Comparison of ENCODE assay signal across 18 cellular contexts in genomic region chr20:24384865-24385264, GRCh38.
"Had no signal": no experiment of that assay in that cellular context is flagged by ENCODE, and none has a peak within 500 bp of the region (broad histone marks: within the 10 kb centered on the region; RNA-seq: fewer than 3 reads in every experiment).

No MANE protein-coding gene starts in this region.

- H3K4me1 ChIP-seq: neural progenitor cell, pancreas, parathyroid adenoma, prostate gland, psoas muscle, right atrium auricular region, right lobe of liver had no signal

- H3K9me3 ChIP-seq: neutrophil, ovary, pancreas, prostate gland, psoas muscle, right atrium auricular region, right lobe of liver, sigmoid colon, spleen had no signal

- H3K27ac ChIP-seq: neural progenitor cell, neutrophil, ovary, pancreas, parathyroid adenoma, prostate gland, psoas muscle, right atrium auricular region, right lobe of liver, sigmoid colon, skin epidermis, spleen had no signal

- H3K27me3 ChIP-seq: neural progenitor cell, neutrophil, ovary, pancreas, right atrium auricular region, right lobe of liver, sigmoid colon had no signal

- H3K9ac ChIP-seq: neural progenitor cell, parathyroid adenoma had no signal

- ATAC-seq: naive thymus-derived CD8-positive, alpha-beta T cell; natural killer cell; natural killer cell treated with Interleukin-12 subunit alpha and Interleukin-12 subunit beta and Interleukin-15 and Interleukin-18, amount 100 ng/mL, for 72 hours; pancreas; psoas muscle; right cardiac atrium; right lobe of liver; sciatic nerve had no signal

- H2AFZ ChIP-seq: neural progenitor cell, parathyroid adenoma had no signal

- H3K4me2 ChIP-seq: neural progenitor cell, smooth muscle cell had no signal

- H3K79me2 ChIP-seq: parathyroid adenoma had no signal

- H3K36me3 ChIP-seq: neural progenitor cell, neutrophil, ovary, pancreas, prostate gland, right atrium auricular region, right lobe of liver, sigmoid colon, spleen had no signal

- H3K4me3 ChIP-seq: neural progenitor cell, ovary, pancreas, prostate gland, psoas muscle, right atrium auricular region, right lobe of liver, sigmoid colon, skin epidermis, smooth muscle cell, spleen had no signal
